20 cellular contexts compared by ENCODE assay signal in genomic region chr12:29131539-29131938, GRCh38. TPM values are rescaled to one million over a fixed set of nuclear protein-coding genes. Genes with fewer than 3 reads are reported as not detected.
DNase-seq lines count a peak whose midpoint lies in the region; ATAC-seq and TF ChIP-seq lines count a peak whose summit lies in the region.
"Had no signal": no experiment of that assay in that cellular context is flagged by ENCODE, and none has a peak within 500 bp of the region (broad histone marks: within the 10 kb centered on the region; RNA-seq: fewer than 3 reads in every experiment).

No MANE protein-coding gene starts in this region.

- peak; percentile 32 for DNase-seq in GM04504 (ENCODE audit: low read depth)
- peak; percentile 45 for DNase-seq in MV-4-11 (lab: John Stamatoyannopoulos, UW)
- no peak for DNase-seq in mammary epithelial cell
- DNase-seq in iris pigment epithelial cell (ENCODE audit: low read depth), result peak; percentile 63
- no peak for DNase-seq in hippocampal formation (lab: John Stamatoyannopoulos, UW)
- DNase-seq in middle frontal gyrus (ENCODE audit: extremely low spot score, low spot score), result no peak
- DNase-seq: activated CD4-positive, alpha-beta T cell treated with anti-CD3 and anti-CD28 coated beads, Interleukin-2, amount 10 ng/mL, durations not matched to agents 24 days and 14 days; central memory CD4-positive, alpha-beta T cell; heart right ventricle; midbrain; NCI-H1048; NCI-H2171; stimulated activated CD4-positive, alpha-beta T cell treated with anti-CD3 and anti-CD28 coated beads, Interleukin-2, amount 100 ng/mL, for 48 hours; stimulated activated CD8-positive, alpha-beta memory T cell treated with anti-CD3 and anti-CD28 coated beads, Interleukin-4, amount 100 ng/mL, for 48 hours; testis had no signal

- H3K27me3 ChIP-seq in mammary epithelial cell (ENCODE audit: insufficient read depth, low read length), result no peaks in the 10 kb centered on the region
- H3K27me3 ChIP-seq: heart right ventricle, testis had no signal

- H3K27ac ChIP-seq in mammary epithelial cell (ENCODE audit: insufficient read depth, low read depth, low read length), result no peak overlapping the region
- H3K27ac ChIP-seq: heart right ventricle, testis had no signal

- TF ChIP-seq CTCF in mammary epithelial cell (conservative IDR thresholded peaks at IDR 0.05 in 1 of 2, IDR thresholded peaks at IDR 0.05 in 1 of 2; ENCODE audit: extremely low read depth in 1 of 2, insufficient read depth in 1 of 2, low read depth in 1 of 2, low read length in 2 of 2), result no peak

- dilution Hi-C loops in mammary epithelial cell (cut with HindIII; ENCODE audit: low sequenced_read_pairs), result no loop called here

- H3K4me2 ChIP-seq in mammary epithelial cell (ENCODE audit: insufficient read depth, low read depth, low read length), result no peak overlapping the region

- peaks cover 12% of the 10 kb centered on the region for H3K4me1 ChIP-seq in mammary epithelial cell (ENCODE audit: insufficient read depth, low read length)
- H3K4me1 ChIP-seq: testis had no signal

- peak overlapping the region; percentile 23 for H2AFZ ChIP-seq in mammary epithelial cell (ENCODE audit: low read depth, low read length)

- H3K9ac ChIP-seq in mammary epithelial cell (ENCODE audit: insufficient read depth, low read length), result no peak overlapping the region

- no peaks in the 10 kb centered on the region for H3K36me3 ChIP-seq in mammary epithelial cell (ENCODE audit: insufficient read depth, low read length)
- H3K36me3 ChIP-seq: heart right ventricle had no signal

- no peaks in the 10 kb centered on the region for H3K79me2 ChIP-seq in mammary epithelial cell (ENCODE audit: insufficient read depth, low read length)

- no peak overlapping the region for H3K4me3 ChIP-seq in mammary epithelial cell (replicated peaks in 1 of 3; ENCODE audit: insufficient read depth in 1 of 3, low read depth in 2 of 3, low read length in 3 of 3)
- H3K4me3 ChIP-seq: heart right ventricle, testis had no signal

- CTCF ChIA-PET in mammary epithelial cell (lab: Charles Lee; ENCODE audit: low non-redundant PET), result no interaction called here

- no TSS peak for BruUV-seq in mammary epithelial cell (replicated peaks; lab: Mats Ljungman, UMichigan)

- ATAC-seq in HG02571 (IDR thresholded peaks at IDR 0.05; ENCODE audit: unreplicated experiment) (no peak), HG02610 (IDR thresholded peaks at IDR 0.05; ENCODE audit: unreplicated experiment) (no peak)
- ATAC-seq: heart right ventricle, Right ventricle myocardium inferior, sciatic nerve had no signal

- intact Hi-C loops in mammary epithelial cell (cut with micrococcal nuclease), result no loop called here

- H3K9me3 ChIP-seq in mammary epithelial cell (replicated peaks; ENCODE audit: insufficient read depth, low read length), result no peaks in the 10 kb centered on the region
- H3K9me3 ChIP-seq: testis had no signal

- in situ Hi-C loops in mammary epithelial cell (cut with MboI; ENCODE audit: low sequenced_read_pairs in 2 of 2), result no loop called here

- H4K20me1 ChIP-seq in mammary epithelial cell (ENCODE audit: insufficient read depth, low read length), result no peaks in the 10 kb centered on the region

- 93% methylated on average over 1 of the region's 1 CpG for whole genome bisulfite sequencing in mammary epithelial cell (ENCODE audit: low coverage, missing lambda C conversion rate)

RNA-seq across cellular contexts. Expression of gene FAR2, which starts 17.5 kb away (rescaled TPM):
- total RNA-seq in mammary epithelial cell, result 1 to 10 TPM; 4.0 to 8.9 TPM
- polyA plus RNA-seq in mammary epithelial cell, result 9.4 TPM
- polyA minus RNA-seq in mammary epithelial cell, result 20.0 TPM
- total RNA-seq: B cell had no signal

Comparison
In these comparisons a context has a peak if more than half of its experiments do, and no peak if none do; other contexts are left out.
1. DNase-seq: peak in GM04504 (single experiment), MV-4-11 (single experiment) and iris pigment epithelial cell (single experiment); none in mammary epithelial cell (single experiment), hippocampal formation (0 of 2) and middle frontal gyrus (single experiment).